In the genomic region with DNA sequence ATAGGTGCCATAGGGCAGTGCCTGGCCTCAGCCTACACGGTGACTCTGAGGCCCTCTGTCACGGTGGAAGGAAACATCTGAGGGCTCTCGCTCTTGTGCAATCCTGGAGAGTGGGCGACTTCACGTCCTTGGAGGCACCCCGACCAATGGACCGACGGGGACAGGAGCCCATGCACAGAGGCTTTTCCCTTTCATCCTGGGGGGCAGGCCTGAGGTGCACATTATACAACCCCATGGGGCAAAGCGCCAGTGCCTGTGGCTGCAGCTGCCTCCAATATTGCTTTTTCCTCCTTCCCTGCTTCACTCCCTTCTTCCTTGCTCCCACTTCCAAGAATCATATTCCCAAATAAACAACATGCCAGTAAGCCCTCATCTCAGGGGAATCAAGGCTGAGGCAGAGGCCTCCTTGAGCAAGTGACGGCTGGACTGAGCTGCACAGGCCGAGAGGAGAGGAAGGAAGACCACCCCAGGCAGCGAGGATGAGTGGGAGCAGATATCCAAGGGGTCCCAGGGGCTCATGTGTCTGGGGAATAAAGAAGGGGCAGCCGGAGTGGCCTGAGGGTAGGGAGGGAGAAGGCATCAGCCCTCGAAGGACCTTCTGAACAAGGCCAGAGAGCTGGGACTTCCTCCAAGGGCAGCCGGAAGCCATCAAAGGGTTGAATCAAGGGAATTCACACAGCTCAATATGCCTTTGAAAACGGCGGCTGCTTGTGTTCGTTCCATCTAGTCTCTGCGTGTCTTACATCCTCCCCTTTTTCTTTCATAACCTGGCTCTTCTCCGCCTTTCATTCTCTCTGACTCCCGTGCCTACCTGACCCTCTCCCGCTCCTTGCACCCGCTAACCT, we compare ENCODE assay signal across 26 cellular contexts. TPM values are rescaled to one million over a fixed set of nuclear protein-coding genes. Genes with fewer than 3 reads are reported as not detected.
A peak's percentile ranks its signal among the peaks of the same experiment; 100 is the strongest.
DNase-seq lines count a peak whose midpoint lies in the region; ATAC-seq and TF ChIP-seq lines count a peak whose summit lies in the region.
"Had no signal": no experiment of that assay in that cellular context is flagged by ENCODE, and none has a peak within 500 bp of the region (broad histone marks: within the 10 kb centered on the region; RNA-seq: fewer than 3 reads in every experiment).

No MANE protein-coding gene starts in this region.

- H3K4me1 ChIP-seq in right atrium auricular region (no peaks in the 10 kb centered on the region), HAP-1 (no peaks in the 10 kb centered on the region)

- DNase-seq in right atrium auricular region (ENCODE audit: low spot score) (peak; percentile 48), left cardiac atrium (no peak), left lobe of liver (ENCODE audit: low spot score) (peak; percentile 27), osteocyte (ENCODE audit: extremely low spot score, unreplicated experiment) (peak; percentile 75), HAP-1 (ENCODE audit: low spot score in 2 of 2) (no peak)
- DNase-seq in stimulated activated CD4-positive, alpha-beta T cell treated with anti-CD3 and anti-CD28 coated beads, Interleukin-2, amount 100 ng/mL, for 48 hours: no peak
- no peak for DNase-seq in activated effector memory CD4-positive, alpha-beta T cell treated with Interleukin-2 at 50 U/mL for 16 hours
- no peak for DNase-seq in activated naive CD8-positive, alpha-beta T cell treated with anti-CD3 and anti-CD28 coated beads for 36 hours
- DNase-seq: C1 segment of cervical spinal cord; CD4-positive, alpha-beta memory T cell; COR-L47; NCI-H1048; NCI-H1417; NCI-H1694 treated with DMSO at 0.1 percent for 48 hours; NCI-H2081 treated with DMSO at 0.1 percent for 48 hours; NCI-H2171; NCI-H226; NCI-H510A; NCI-H69; SHP77 had no signal

- no peak overlapping the region for H3K27ac ChIP-seq in right atrium auricular region
- H3K27ac ChIP-seq: HL-60, RWPE1 had no signal

- H3K4me3 ChIP-seq in right atrium auricular region (no peak overlapping the region), HAP-1 (no peak overlapping the region)
- H3K4me3 ChIP-seq: GM12878, GM23338 had no signal

- in situ Hi-C loops in HAP-1 (cut with MboI; ENCODE audit: low sequenced_read_pairs): no loop called here

- no peaks in the 10 kb centered on the region for H3K36me3 Mint-ChIP-seq in osteocyte (ENCODE audit: unreplicated experiment)
- H3K36me3 Mint-ChIP-seq in activated naive CD8-positive, alpha-beta T cell treated with anti-CD3 and anti-CD28 coated beads for 36 hours: no peaks in the 10 kb centered on the region
- H3K36me3 Mint-ChIP-seq: CD4-positive, alpha-beta memory T cell had no signal

- H3K27me3 ChIP-seq in right atrium auricular region (no peaks in the 10 kb centered on the region), HAP-1 (ENCODE audit: low read depth) (no peaks in the 10 kb centered on the region; the same call in 1 of the 2 replicates)

- H3K27ac Mint-ChIP-seq in osteocyte (ENCODE audit: unreplicated experiment): no peak overlapping the region
- H3K27ac Mint-ChIP-seq in activated naive CD8-positive, alpha-beta T cell treated with anti-CD3 and anti-CD28 coated beads for 36 hours: no peak overlapping the region
- H3K27ac Mint-ChIP-seq: GM23338 had no signal

- no peak for ATAC-seq in left cardiac atrium
- ATAC-seq in left lobe of liver: no peak
- ATAC-seq: GM12878, GM23338, HCT116, Panc1 had no signal

- no peaks in the 10 kb centered on the region for H3K27me3 Mint-ChIP-seq in osteocyte (ENCODE audit: unreplicated experiment)
- H3K27me3 Mint-ChIP-seq in activated naive CD8-positive, alpha-beta T cell treated with anti-CD3 and anti-CD28 coated beads for 36 hours: peaks cover 3% of the 10 kb centered on the region

- no peak overlapping the region for H3K4me3 Mint-ChIP-seq in osteocyte (ENCODE audit: unreplicated experiment)
- H3K4me3 Mint-ChIP-seq in activated naive CD8-positive, alpha-beta T cell treated with anti-CD3 and anti-CD28 coated beads for 36 hours: no peak overlapping the region
- H3K4me3 Mint-ChIP-seq: CD4-positive, alpha-beta memory T cell; GM23338 had no signal

- no peaks in the 10 kb centered on the region for H3K9me3 Mint-ChIP-seq in osteocyte (ENCODE audit: unreplicated experiment)
- H3K9me3 Mint-ChIP-seq in activated naive CD8-positive, alpha-beta T cell treated with anti-CD3 and anti-CD28 coated beads for 36 hours: no peaks in the 10 kb centered on the region

- intact Hi-C loops in left cardiac atrium (cut with DNase I): no loop called here

- no peak for TF ChIP-seq CTCF in right atrium auricular region (IDR thresholded peaks at IDR 0.05)
- TF ChIP-seq CTCF in osteocyte (IDR thresholded peaks at IDR 0.05): no peak

- H3K4me1 Mint-ChIP-seq in osteocyte (ENCODE audit: unreplicated experiment): no peaks in the 10 kb centered on the region
- H3K4me1 Mint-ChIP-seq in activated naive CD8-positive, alpha-beta T cell treated with anti-CD3 and anti-CD28 coated beads for 36 hours: no peaks in the 10 kb centered on the region
- H3K4me1 Mint-ChIP-seq: CD4-positive, alpha-beta memory T cell had no signal

- H3K9me3 ChIP-seq in right atrium auricular region (peaks cover 0 to 10% of the 10 kb centered on the region in 2 donors), HAP-1 (no peaks in the 10 kb centered on the region; the same call in 1 of the 2 replicates)

- H3K36me3 ChIP-seq in right atrium auricular region (no peaks in the 10 kb centered on the region), HAP-1 (replicated peaks) (no peaks in the 10 kb centered on the region)

RNA-seq across cellular contexts. Expression of a gene that starts 42.6 kb away (rescaled TPM):
- total RNA-seq in right atrium auricular region: 100 to 1,000 TPM; 212 to 310 TPM
- total RNA-seq in left cardiac atrium: 100 to 1,000 TPM; 657 to 709 TPM
- 271 TPM for total RNA-seq in left lobe of liver
- total RNA-seq in osteocyte: 755 and 762 TPM in 2 replicates
- total RNA-seq in activated naive CD8-positive, alpha-beta T cell treated with anti-CD3 and anti-CD28 coated beads for 36 hours: 1,000 to 10,000 TPM; 1,601 to 1,608 TPM

RNA-seq across cellular contexts. Expression of a gene that starts 52.5 kb away (rescaled TPM):
- total RNA-seq in right atrium auricular region: 10 to 100 TPM; 18.2 to 26.0 TPM
- total RNA-seq in left cardiac atrium: 10 to 100 TPM; 15.6 to 23.3 TPM
- 0.81 TPM for total RNA-seq in left lobe of liver
- 1.8 and 2.0 TPM in 2 replicates for total RNA-seq in osteocyte
- 1 to 10 TPM; 5.6 to 6.5 TPM for total RNA-seq in activated naive CD8-positive, alpha-beta T cell treated with anti-CD3 and anti-CD28 coated beads for 36 hours

Comparison
In these comparisons a context has a peak if more than half of its experiments do, and no peak if none do; other contexts are left out.
1. DNase-seq: peak in right atrium auricular region (single experiment), left lobe of liver (single experiment) and osteocyte (single experiment); none in left cardiac atrium (single experiment), HAP-1 (0 of 2), stimulated activated CD4-positive, alpha-beta T cell treated with anti-CD3 and anti-CD28 coated beads, Interleukin-2, amount 100 ng/mL, for 48 hours (0 of 2), activated effector memory CD4-positive, alpha-beta T cell treated with Interleukin-2 at 50 U/mL for 16 hours (single experiment) and activated naive CD8-positive, alpha-beta T cell treated with anti-CD3 and anti-CD28 coated beads for 36 hours (single experiment).